In genomic region chr2:1723397-1724042, GRCh38 we compare ENCODE assay signal across 18 cellular contexts. TPM values are rescaled to one million over a fixed set of nuclear protein-coding genes. Genes with fewer than 3 reads are reported as not detected.
"Had no signal": no experiment of that assay in that cellular context is flagged by ENCODE, and none has a peak within 500 bp of the region (broad histone marks: within the 10 kb centered on the region; RNA-seq: fewer than 3 reads in every experiment).

No MANE protein-coding gene starts in this region.

- DNase-seq: activated CD4-positive, alpha-beta T cell treated with anti-CD3 and anti-CD28 coated beads for 1 hour; activated CD4-positive, alpha-beta T cell treated with anti-CD3 and anti-CD28 coated beads, Interleukin-2, amount 50 U/mL, for 4 hours; activated naive CD4-positive, alpha-beta T cell treated with anti-CD3 and anti-CD28 coated beads for 36 hours; activated naive CD8-positive, alpha-beta T cell treated with anti-CD3 and anti-CD28 coated beads, Interleukin-2, amount 50 U/mL, for 24 hours; aorta; left lung; mucosa of descending colon; naive thymus-derived CD4-positive, alpha-beta T cell; pancreas; stimulated activated CD4-positive, alpha-beta T cell treated with anti-CD3 and anti-CD28 coated beads, Interleukin-4, amount 100 ng/mL, for 24 hours; stimulated activated naive CD4-positive, alpha-beta T cell; substantia nigra had no signal

- H3K9me3 ChIP-seq: left lung, mucosa of descending colon, pancreas, tibial nerve, vagina had no signal

- H3K27me3 ChIP-seq: left lung, pancreas, tibial nerve, vagina had no signal

- FAIRE-seq: bronchial epithelial cell, islet of Langerhans had no signal

- H3K4me3 ChIP-seq: left lung, mucosa of descending colon, pancreas, tibial nerve, vagina had no signal

- H3K27ac ChIP-seq: left lung, pancreas, tibial nerve, vagina had no signal

- H3K4me1 ChIP-seq: pancreas had no signal

- ATAC-seq: activated naive CD8-positive, alpha-beta T cell treated with anti-CD3 and anti-CD28 coated beads, Interleukin-2, amount 50 U/mL, for 24 hours; activated T-helper 17 cell treated with anti-CD3 and anti-CD28 coated beads, Interleukin-2, amount 50 U/mL, for 72 hours; esophagus mucosa; left lung; mucosa of descending colon; naive thymus-derived CD4-positive, alpha-beta T cell; pancreas had no signal

- H3K36me3 ChIP-seq: left lung, pancreas, tibial nerve, vagina had no signal

RNA-seq across cellular contexts. Expression of gene PXDN, which starts 20.8 kb away (rescaled TPM):
- total RNA-seq: activated T-helper 17 cell treated with anti-CD3 and anti-CD28 coated beads, Interleukin-2, amount 50 U/mL, for 72 hours had no signal
